Comparison of ENCODE assay signal across 16 cellular contexts in the genomic region with DNA sequence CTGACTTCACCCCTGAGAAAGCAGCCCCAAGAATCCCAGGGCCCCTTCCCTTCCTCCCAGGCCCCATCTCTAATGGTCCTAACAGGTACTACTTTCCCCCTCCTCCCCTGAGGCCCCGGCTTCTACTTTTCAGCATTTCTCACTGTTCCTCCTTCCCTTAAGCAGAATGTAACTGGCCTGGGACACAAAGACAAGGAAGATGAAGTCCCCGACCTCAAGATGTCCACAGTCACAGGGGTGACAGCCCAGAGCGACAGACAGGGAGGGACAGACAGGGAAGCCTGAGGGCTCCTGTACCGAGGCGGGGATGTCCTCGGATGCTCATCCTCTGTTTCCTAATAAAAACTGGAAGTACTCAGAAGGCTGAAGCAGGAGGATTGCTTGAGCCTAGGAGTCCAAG. TPM values are rescaled to one million over a fixed set of nuclear protein-coding genes. Genes with fewer than 3 reads are reported as not detected.
A peak's percentile ranks its signal among the peaks of the same experiment; 100 is the strongest.
DNase-seq lines count a peak whose midpoint lies in the region; ATAC-seq and TF ChIP-seq lines count a peak whose summit lies in the region.
"Had no signal": no experiment of that assay in that cellular context is flagged by ENCODE, and none has a peak within 500 bp of the region (broad histone marks: within the 10 kb centered on the region; RNA-seq: fewer than 3 reads in every experiment).

No MANE protein-coding gene starts in this region.

- H3K36me3 Mint-ChIP-seq in osteocyte (ENCODE audit: unreplicated experiment): no peaks in the 10 kb centered on the region
- H3K36me3 Mint-ChIP-seq: CD8-positive, alpha-beta T cell had no signal

- peak; percentile 30 for DNase-seq in activated CD8-positive, alpha-beta memory T cell treated with anti-CD3 and anti-CD28 coated beads for 24 hours
- DNase-seq in activated CD8-positive, alpha-beta memory T cell treated with anti-CD3 and anti-CD28 coated beads, Interleukin-2, amount 50 U/mL, for 48 hours: no peak
- DNase-seq in lung (ENCODE audit: low spot score) (peak; percentile 17), osteocyte (ENCODE audit: extremely low spot score, unreplicated experiment) (peak; percentile 79), islet precursor cell (no peak), SHP77 treated with DMSO at 0.1 percent for 48 hours (lab: John Stamatoyannopoulos, UW) (no peak)
- DNase-seq: Calu3, DMS79 treated with DMSO at 0.1 percent for 48 hours, GF-D8, GOT3, H7 had no signal

- TF ChIP-seq CTCF in lung (IDR thresholded peaks at IDR 0.05; ENCODE audit: control extremely low read depth, extremely low read depth) (no peak), osteocyte (IDR thresholded peaks at IDR 0.05) (no peak)

- no peak overlapping the region for H3K27ac ChIP-seq in lung (ENCODE audit: low read depth in 1 of 2, low read length in 1 of 2)
- H3K27ac ChIP-seq: BLaER1 treated with 17β-estradiol and CSF1 and Interleukin-3, amounts not matched to agents 10 nM and 100 nM had no signal

- ATAC-seq in lung (ENCODE audit: insufficient read depth, low FRiP score): no peak
- ATAC-seq: CD8-positive, alpha-beta T cell; GM12878 had no signal

- H3K27me3 ChIP-seq in lung (ENCODE audit: control insufficient read depth, insufficient read depth): no peaks in the 10 kb centered on the region
- H3K27me3 ChIP-seq: BLaER1 treated with 17β-estradiol and CSF1 and Interleukin-3, amounts not matched to agents 10 nM and 100 nM had no signal

- no peaks in the 10 kb centered on the region for H3K9me3 Mint-ChIP-seq in osteocyte (ENCODE audit: unreplicated experiment)
- H3K9me3 Mint-ChIP-seq: CD8-positive, alpha-beta T cell had no signal

- peaks cover 2% of the 10 kb centered on the region for H3K27me3 Mint-ChIP-seq in osteocyte (ENCODE audit: unreplicated experiment)

- H3K36me3 ChIP-seq in lung (ENCODE audit: control insufficient read depth in 2 of 2, insufficient read depth in 2 of 2, low read length in 2 of 2): no peaks in the 10 kb centered on the region
- H3K36me3 ChIP-seq: BLaER1 treated with 17β-estradiol and CSF1 and Interleukin-3, amounts not matched to agents 10 nM and 100 nM had no signal

- H3K9me3 ChIP-seq in lung (ENCODE audit: control insufficient read depth in 2 of 2, insufficient read depth in 1 of 2, low read length in 1 of 2): peaks cover 0 to 5% of the 10 kb centered on the region in 2 donors

- H3K4me1 Mint-ChIP-seq in osteocyte (ENCODE audit: unreplicated experiment): no peaks in the 10 kb centered on the region
- H3K4me1 Mint-ChIP-seq: B cell had no signal

- WGBS in lung, 2 donors: 91 to 92% methylated on average over 6 of the region's 6 CpGs

- H3K27ac Mint-ChIP-seq in osteocyte (ENCODE audit: unreplicated experiment): no peak overlapping the region
- H3K27ac Mint-ChIP-seq: B cell; CD8-positive, alpha-beta T cell had no signal

- H3K4me3 ChIP-seq in lung: no peak overlapping the region
- H3K4me3 ChIP-seq: BLaER1 treated with 17β-estradiol and CSF1 and Interleukin-3, amounts not matched to agents 10 nM and 100 nM; GM12878 had no signal

- no peaks in the 10 kb centered on the region for H3K4me1 ChIP-seq in lung (ENCODE audit: control insufficient read depth in 2 of 2, insufficient read depth in 2 of 2, low read length in 2 of 2)

- H3K4me3 Mint-ChIP-seq in osteocyte (ENCODE audit: unreplicated experiment): no peak overlapping the region
- H3K4me3 Mint-ChIP-seq: B cell; CD8-positive, alpha-beta T cell had no signal

RNA-seq across cellular contexts. Expression of gene AOC1, which starts 11.6 kb away (rescaled TPM):
- under 1 TPM; 0.48 to 0.92 TPM for total RNA-seq in lung
- 1 to 10 TPM in 1 of 2 donors, under 1 TPM in 1; 0.35 to 1.3 TPM for polyA plus RNA-seq in lung
- not detected in 2 replicates for total RNA-seq in osteocyte
- total RNA-seq: A172; B cell; CD8-positive, alpha-beta T cell; GM12878; H7 had no signal

Comparison
In these comparisons a context has a peak if more than half of its experiments do, and no peak if none do; other contexts are left out.
1. DNase-seq: peak in activated CD8-positive, alpha-beta memory T cell treated with anti-CD3 and anti-CD28 coated beads for 24 hours (single experiment), lung (single experiment) and osteocyte (single experiment); none in activated CD8-positive, alpha-beta memory T cell treated with anti-CD3 and anti-CD28 coated beads, Interleukin-2, amount 50 U/mL, for 48 hours (single experiment), islet precursor cell (single experiment) and SHP77 treated with DMSO at 0.1 percent for 48 hours (single experiment).